16 cellular contexts compared by ENCODE assay signal in the genomic region with DNA sequence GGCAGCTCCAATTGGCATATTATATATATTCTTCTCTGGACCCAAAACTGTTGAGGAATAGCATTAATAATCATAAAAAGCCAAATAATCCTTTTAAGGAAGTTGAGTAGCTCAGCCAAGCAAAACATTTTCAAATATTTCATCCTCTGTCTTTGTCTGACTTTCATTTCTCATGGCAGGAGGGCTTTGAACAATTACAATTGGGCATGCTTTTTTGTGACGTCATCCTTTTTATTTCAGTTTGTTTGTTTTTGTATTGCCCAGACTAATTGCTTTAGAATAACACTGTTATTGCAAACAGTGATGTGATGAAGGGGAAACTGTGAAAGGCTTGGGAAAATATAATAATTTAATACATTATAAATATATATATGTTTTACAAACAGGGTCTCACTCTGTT.
DNase-seq lines count a peak whose midpoint lies in the region; ATAC-seq and TF ChIP-seq lines count a peak whose summit lies in the region.
"Had no signal": no experiment of that assay in that cellular context is flagged by ENCODE, and none has a peak within 500 bp of the region (broad histone marks: within the 10 kb centered on the region; RNA-seq: fewer than 3 reads in every experiment).

No MANE protein-coding gene starts in this region.

- in situ Hi-C loops in brain microvascular endothelial cell (cut with HindIII; ENCODE audit: low pct_ligation_motif_present, low sequenced_read_pairs): no loop called here

- H3K9me3 ChIP-seq in HEK293 (ENCODE audit: control insufficient read depth, insufficient read depth, low read depth, low read length): no peaks in the 10 kb centered on the region

- H3K27ac ChIP-seq in HEK293 (ENCODE audit: extremely low read depth, low read depth, low read length): no peak overlapping the region
- H3K27ac ChIP-seq in brain microvascular endothelial cell: peak overlapping the region; percentile 61
- H3K27ac ChIP-seq: 22Rv1, A549, C4-2B had no signal

- H3K36me3 ChIP-seq in HEK293 (ENCODE audit: control insufficient read depth in 2 of 2, insufficient read depth in 1 of 2, low read length in 2 of 2) (no peaks in the 10 kb centered on the region), brain microvascular endothelial cell (replicated peaks) (no peaks in the 10 kb centered on the region)

- H3K4me3 ChIP-seq in HEK293 (ENCODE audit: low read depth, low read length): no peak overlapping the region
- no peak overlapping the region for H3K4me3 ChIP-seq in brain microvascular endothelial cell (ENCODE audit: low read depth, low read length)
- H3K4me3 ChIP-seq: A549 had no signal

- H3K27me3 ChIP-seq in brain microvascular endothelial cell (replicated peaks): no peaks in the 10 kb centered on the region

- no peak for ATAC-seq in GM18870 (IDR thresholded peaks at IDR 0.05; ENCODE audit: unreplicated experiment)
- ATAC-seq: A549 had no signal

- TF ChIP-seq CTCF in HEK293 (tag by site-specific recombination; IDR thresholded peaks at IDR 0.05) (no peak), brain microvascular endothelial cell (IDR thresholded peaks at IDR 0.05; ENCODE audit: low read depth, low read length, missing control alignments) (no peak)

- DNase-seq in NCI-H748 (lab: John Stamatoyannopoulos, UW; ENCODE audit: unreplicated experiment) (peak; percentile 29), NCI-H748 treated with DMSO at 0.1 percent for 48 hours (lab: John Stamatoyannopoulos, UW) (no peak), NCI-H774 (lab: John Stamatoyannopoulos, UW) (peak; percentile 23), brain microvascular endothelial cell (peak; percentile 5)
- DNase-seq in activated CD4-positive, alpha-beta T cell treated with anti-CD3 and anti-CD28 coated beads, Interleukin-2, amount 50 U/mL, for 48 hours: no peak
- DNase-seq: AML-193; CD4-positive, alpha-beta T cell; DMS153; DMS79; GF-D8; H9 had no signal

- POLR2A ChIA-PET in HEK293 (lab: Yijun Ruan, JAX): no interaction called here

- no peaks in the 10 kb centered on the region for H3K4me1 ChIP-seq in HEK293 (ENCODE audit: control insufficient read depth, insufficient read depth, low read length)

- CTCF ChIA-PET in HEK293 (lab: Yijun Ruan, JAX): no interaction called here

TF ChIP-seq in HEK293, 187 proteins besides CTCF, POLR2A, EP300 and RAD21:
- TF ChIP-seq, protein P1, sequence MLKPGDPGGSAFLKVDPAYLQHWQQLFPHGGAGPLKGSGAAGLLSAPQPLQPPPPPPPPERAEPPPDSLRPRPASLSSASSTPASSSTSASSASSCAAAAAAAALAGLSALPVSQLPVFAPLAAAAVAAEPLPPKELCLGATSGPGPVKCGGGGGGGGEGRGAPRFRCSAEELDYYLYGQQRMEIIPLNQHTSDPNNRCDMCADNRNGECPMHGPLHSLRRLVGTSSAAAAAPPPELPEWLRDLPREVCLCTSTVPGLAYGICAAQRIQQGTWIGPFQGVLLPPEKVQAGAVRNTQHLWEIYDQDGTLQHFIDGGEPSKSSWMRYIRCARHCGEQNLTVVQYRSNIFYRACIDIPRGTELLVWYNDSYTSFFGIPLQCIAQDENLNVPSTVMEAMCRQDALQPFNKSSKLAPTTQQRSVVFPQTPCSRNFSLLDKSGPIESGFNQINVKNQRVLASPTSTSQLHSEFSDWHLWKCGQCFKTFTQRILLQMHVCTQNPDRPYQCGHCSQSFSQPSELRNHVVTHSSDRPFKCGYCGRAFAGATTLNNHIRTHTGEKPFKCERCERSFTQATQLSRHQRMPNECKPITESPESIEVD (tag by site-specific recombination; IDR thresholded peaks at IDR 0.05): 0 out of 2 replicates have a peak, but pooled peaks have one; percentile 7
- TF ChIP-seq ZNF677 (tag by site-specific recombination; IDR thresholded peaks at IDR 0.05) (no peak), ZNF530 (tag by site-specific recombination; IDR thresholded peaks at IDR 0.05; ENCODE audit: low read depth) (no peak), ZBTB21 (tag by site-specific recombination; IDR thresholded peaks at IDR 0.05) (0 out of 2 replicates have a peak, but pooled peaks have one; percentile 24), RBAK (tag by site-specific recombination; IDR thresholded peaks at IDR 0.05) (no peak), ZNF610 (tag by site-specific recombination; IDR thresholded peaks at IDR 0.05; ENCODE audit: borderline replicate concordance) (no peak), ZNF629 (tag by site-specific recombination; IDR thresholded peaks at IDR 0.05) (peak; percentile 60), ZNF785 (tag by site-specific recombination; IDR thresholded peaks at IDR 0.05) (no peak)
- TF ChIP-seq, protein P2, sequence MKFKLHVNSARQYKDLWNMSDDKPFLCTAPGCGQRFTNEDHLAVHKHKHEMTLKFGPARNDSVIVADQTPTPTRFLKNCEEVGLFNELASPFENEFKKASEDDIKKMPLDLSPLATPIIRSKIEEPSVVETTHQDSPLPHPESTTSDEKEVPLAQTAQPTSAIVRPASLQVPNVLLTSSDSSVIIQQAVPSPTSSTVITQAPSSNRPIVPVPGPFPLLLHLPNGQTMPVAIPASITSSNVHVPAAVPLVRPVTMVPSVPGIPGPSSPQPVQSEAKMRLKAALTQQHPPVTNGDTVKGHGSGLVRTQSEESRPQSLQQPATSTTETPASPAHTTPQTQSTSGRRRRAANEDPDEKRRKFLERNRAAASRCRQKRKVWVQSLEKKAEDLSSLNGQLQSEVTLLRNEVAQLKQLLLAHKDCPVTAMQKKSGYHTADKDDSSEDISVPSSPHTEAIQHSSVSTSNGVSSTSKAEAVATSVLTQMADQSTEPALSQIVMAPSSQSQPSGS (tag by site-specific recombination; IDR thresholded peaks at IDR 0.05; ENCODE audit: low read depth): peak; percentile 94

Comparison
In these comparisons a context has a peak if more than half of its experiments do, and no peak if none do; other contexts are left out.
1. DNase-seq: peak in NCI-H748 (single experiment), NCI-H774 (single experiment) and brain microvascular endothelial cell (single experiment); none in NCI-H748 treated with DMSO at 0.1 percent for 48 hours (single experiment) and activated CD4-positive, alpha-beta T cell treated with anti-CD3 and anti-CD28 coated beads, Interleukin-2, amount 50 U/mL, for 48 hours (0 of 2).